ENCODE assay signal across 8 cellular contexts in the genomic region with DNA sequence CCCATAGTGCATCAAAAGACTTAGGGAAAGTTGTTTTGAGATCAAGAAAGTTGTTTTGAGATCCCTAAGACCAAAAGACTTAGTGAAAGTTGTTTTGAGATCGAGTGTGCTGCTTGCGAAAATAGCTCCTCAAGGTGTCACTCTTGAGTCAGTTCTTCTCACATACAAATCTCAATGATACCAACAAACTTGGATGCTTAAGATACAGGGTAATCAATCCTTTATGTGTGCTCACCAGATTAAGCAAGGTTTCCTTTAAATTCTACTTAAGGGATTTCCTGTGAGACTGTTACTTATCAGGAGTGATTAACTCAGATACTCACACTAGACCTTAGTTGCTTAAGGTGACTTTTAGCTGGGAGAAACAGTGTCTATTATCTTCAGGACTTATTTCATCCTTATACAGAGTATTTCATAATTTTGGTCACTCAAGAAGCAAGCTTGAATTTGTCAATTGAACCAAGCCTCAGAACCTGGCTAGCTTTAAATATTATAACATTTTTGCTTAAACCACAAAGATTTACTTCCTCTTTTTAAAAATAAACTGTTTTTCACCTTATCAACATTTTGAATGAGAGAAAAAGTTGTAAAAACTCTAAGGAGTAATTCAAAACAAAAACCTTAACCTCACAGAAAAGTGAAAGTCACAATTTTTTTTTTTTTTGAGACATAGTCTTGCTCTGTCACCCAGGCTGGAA. TPM values are rescaled to one million over a fixed set of nuclear protein-coding genes. Genes with fewer than 3 reads are reported as not detected.
A peak's percentile ranks its signal among the peaks of the same experiment; 100 is the strongest.
DNase-seq lines count a peak whose midpoint lies in the region; ATAC-seq and TF ChIP-seq lines count a peak whose summit lies in the region.

No MANE protein-coding gene starts in this region.

- H3K4me3 Mint-ChIP-seq in endothelial cell (ENCODE audit: unreplicated experiment), result no peak overlapping the region
- no peak overlapping the region for H3K4me3 Mint-ChIP-seq in natural killer cell

- peak overlapping the region; percentile 25 for H3K4me3 ChIP-seq in NB4 (ENCODE audit: low read depth, low read length)

- H3K9me3 Mint-ChIP-seq in endothelial cell (ENCODE audit: unreplicated experiment) (no peaks in the 10 kb centered on the region), natural killer cell (no peaks in the 10 kb centered on the region)

- intact Hi-C loops in natural killer cell (cut with micrococcal nuclease), result loop anchor here (1.0 to 5.0 kb wide), 3 partner anchors 164 to 252 kb away; partner anchors contain the start of gene COL9A2

- TF ChIP-seq CTCF in NB4 (IDR thresholded peaks at IDR 0.05; ENCODE audit: low read depth, low read length) (peak; percentile 59), endothelial cell (IDR thresholded peaks at IDR 0.05; ENCODE audit: unreplicated experiment) (peak; percentile 46), natural killer cell (IDR thresholded peaks at IDR 0.05) (peak; percentile 79)

- H3K36me3 Mint-ChIP-seq in endothelial cell (ENCODE audit: low read depth, unreplicated experiment) (no peaks in the 10 kb centered on the region), natural killer cell (no peaks in the 10 kb centered on the region)

- peak; percentile 27 for DNase-seq in NCI-H1436 (lab: John Stamatoyannopoulos, UW)
- no peak for DNase-seq in NCI-H1436 treated with DMSO at 0.1 percent for 48 hours (lab: John Stamatoyannopoulos, UW)
- peak; percentile 77 for DNase-seq in NB4 (ENCODE audit: low read depth)
- peak; percentile 36 for DNase-seq in SW480 (ENCODE audit: low spot score)
- DNase-seq in endothelial cell (ENCODE audit: low spot score), result peak; percentile 29
- no peak for DNase-seq in natural killer cell
- no peak for DNase-seq in NCI-H187 (lab: John Stamatoyannopoulos, UW)

- no peak for TF ChIP-seq POLR2A in NB4 (IDR thresholded peaks at IDR 0.05; ENCODE audit: extremely low read depth, insufficient read length)

- H3K27ac Mint-ChIP-seq in endothelial cell (ENCODE audit: unreplicated experiment) (no peak overlapping the region), natural killer cell (no peak overlapping the region)

- peak; percentile 60 for ATAC-seq in GM21723 (IDR thresholded peaks at IDR 0.05; ENCODE audit: unreplicated experiment)
- peak; percentile 66 to 89 (median 75) for ATAC-seq in natural killer cell

- H3K27me3 Mint-ChIP-seq in endothelial cell (ENCODE audit: unreplicated experiment) (no peaks in the 10 kb centered on the region), natural killer cell (ENCODE audit: low read depth in 2 of 2) (peaks cover 3 to 12% of the 10 kb centered on the region in 2 donors)

- H3K4me1 Mint-ChIP-seq in endothelial cell (ENCODE audit: unreplicated experiment) (no peaks in the 10 kb centered on the region), natural killer cell (peaks cover 0 to 5% of the 10 kb centered on the region in 2 donors)

RNA-seq across cellular contexts. Expression of gene RLF, which starts 8.0 kb away (rescaled TPM):
- total RNA-seq in endothelial cell (ENCODE audit: unreplicated experiment) (18.0 TPM), natural killer cell (10 to 100 TPM; 25.6 to 29.7 (median 26.7) TPM)

RNA-seq across cellular contexts. Expression of gene PPT1, which starts 56.2 kb away (rescaled TPM):
- total RNA-seq in endothelial cell (ENCODE audit: unreplicated experiment) (52.7 TPM), natural killer cell (10 to 100 TPM; 24.9 to 34.5 (median 29.9) TPM)

Comparison
In these comparisons a context has a peak if more than half of its experiments do, and no peak if none do; other contexts are left out.
1. DNase-seq: peak in NCI-H1436 (single experiment), NB4 (single experiment), SW480 (single experiment) and endothelial cell (single experiment); none in NCI-H1436 treated with DMSO at 0.1 percent for 48 hours (single experiment), natural killer cell (single experiment) and NCI-H187 (0 of 2).
2. Peak in every context shown above with its lines, with median percentiles within 50 percentile points of each other: CTCF ChIP-seq.